Comparison of ENCODE assay signal across 13 cellular contexts in genomic region chrX:3295731-3296130, GRCh38. TPM values are rescaled to one million over a fixed set of nuclear protein-coding genes. Genes with fewer than 3 reads are reported as not detected.
A peak's percentile ranks its signal among the peaks of the same experiment; 100 is the strongest.
DNase-seq lines count a peak whose midpoint lies in the region; ATAC-seq and TF ChIP-seq lines count a peak whose summit lies in the region.
"Had no signal": no experiment of that assay in that cellular context is flagged by ENCODE, and none has a peak within 500 bp of the region (broad histone marks: within the 10 kb centered on the region; RNA-seq: fewer than 3 reads in every experiment).

No MANE protein-coding gene starts in this region.

- no peaks in the 10 kb centered on the region for H3K79me2 ChIP-seq in neural progenitor cell (ENCODE audit: low read depth)

- H3K27me3 ChIP-seq in neural progenitor cell, result no peaks in the 10 kb centered on the region

- no peaks in the 10 kb centered on the region for H3K4me1 ChIP-seq in neural progenitor cell
- H3K4me1 ChIP-seq: prostate gland had no signal

- no peak overlapping the region for H3K4me3 ChIP-seq in neural progenitor cell
- H3K4me3 ChIP-seq: prostate gland had no signal

- H3K4me3 Mint-ChIP-seq in activated CD4-positive, alpha-beta T cell treated with anti-CD3 and anti-CD28 coated beads for 36 hours, result no peak overlapping the region
- H3K4me3 Mint-ChIP-seq in neural progenitor cell, result no peak overlapping the region
- H3K4me3 Mint-ChIP-seq: stimulated activated memory B cell treated with anti-CD40 and anti-IgM and Interleukin-4, amounts not matched to agents 10 μg/mL and 1 μg/mL and 100 μg/mL, for 72 hours had no signal

- no peak for ATAC-seq in activated CD4-positive, alpha-beta T cell treated with anti-CD3 and anti-CD28 coated beads for 36 hours
- ATAC-seq: stimulated activated memory B cell treated with anti-CD40 and anti-IgM and Interleukin-4, amounts not matched to agents 10 μg/mL and 1 μg/mL and 100 μg/mL, for 72 hours had no signal

- H3K4me1 Mint-ChIP-seq in activated CD4-positive, alpha-beta T cell treated with anti-CD3 and anti-CD28 coated beads for 36 hours, result no peaks in the 10 kb centered on the region
- peaks cover 4% of the 10 kb centered on the region for H3K4me1 Mint-ChIP-seq in neural progenitor cell
- H3K4me1 Mint-ChIP-seq: stimulated activated memory B cell treated with anti-CD40 and anti-IgM and Interleukin-4, amounts not matched to agents 10 μg/mL and 1 μg/mL and 100 μg/mL, for 72 hours had no signal

- intact Hi-C loops in activated CD4-positive, alpha-beta T cell treated with anti-CD3 and anti-CD28 coated beads for 36 hours (cut with DNase I, micrococcal nuclease), result no loop called here

- peak; percentile 6 for DNase-seq in activated CD4-positive, alpha-beta T cell treated with anti-CD3 and anti-CD28 coated beads for 36 hours
- no peak for DNase-seq in activated CD4-positive, alpha-beta T cell treated with anti-CD3 and anti-CD28 coated beads for 4 hours
- DNase-seq in HT1080 (ENCODE audit: low read depth) (peak; percentile 47), astrocyte of the hippocampus (ENCODE audit: low read depth, low spot score) (peak; percentile 12), neural progenitor cell (ENCODE audit: low spot score) (peak; percentile 44), OCI-M2 (lab: John Stamatoyannopoulos, UW; ENCODE audit: unreplicated experiment) (no peak), inferior parietal cortex (ENCODE audit: extremely low spot score) (no peak), NCI-H226 (no peak)
- DNase-seq: activated CD4-positive, alpha-beta T cell treated with anti-CD3 and anti-CD28 coated beads for 1 hour; GF-D8; midbrain had no signal

- H3K36me3 ChIP-seq in neural progenitor cell, result no peaks in the 10 kb centered on the region
- H3K36me3 ChIP-seq: prostate gland had no signal

- no peaks in the 10 kb centered on the region for H4K20me1 ChIP-seq in neural progenitor cell (ENCODE audit: low read depth)

- no peaks in the 10 kb centered on the region for H3K9me3 Mint-ChIP-seq in activated CD4-positive, alpha-beta T cell treated with anti-CD3 and anti-CD28 coated beads for 36 hours (ENCODE audit: low read depth)
- peaks cover 6% of the 10 kb centered on the region for H3K9me3 Mint-ChIP-seq in neural progenitor cell

- no peak overlapping the region for H3K4me2 ChIP-seq in neural progenitor cell

- CTCF ChIA-PET in activated CD4-positive, alpha-beta T cell treated with anti-CD3 and anti-CD28 coated beads for 36 hours (lab: Charles Lee), result no interaction called here

- H3K27ac ChIP-seq in neural progenitor cell, result no peak overlapping the region
- H3K27ac ChIP-seq: prostate gland had no signal

- H2AFZ ChIP-seq in neural progenitor cell (replicated peaks), result no peak overlapping the region

- POLR2A ChIA-PET in activated CD4-positive, alpha-beta T cell treated with anti-CD3 and anti-CD28 coated beads for 36 hours (lab: Charles Lee), result no interaction called here

- no peak overlapping the region for H3K9ac ChIP-seq in neural progenitor cell

- no peaks in the 10 kb centered on the region for H3K36me3 Mint-ChIP-seq in activated CD4-positive, alpha-beta T cell treated with anti-CD3 and anti-CD28 coated beads for 36 hours (ENCODE audit: low read depth)
- H3K36me3 Mint-ChIP-seq in neural progenitor cell, result no peaks in the 10 kb centered on the region
- H3K36me3 Mint-ChIP-seq: stimulated activated memory B cell treated with anti-CD40 and anti-IgM and Interleukin-4, amounts not matched to agents 10 μg/mL and 1 μg/mL and 100 μg/mL, for 72 hours had no signal

- no peaks in the 10 kb centered on the region for H3F3A ChIP-seq in neural progenitor cell (ENCODE audit: low read depth)

- H3K27ac Mint-ChIP-seq in activated CD4-positive, alpha-beta T cell treated with anti-CD3 and anti-CD28 coated beads for 36 hours, result no peak overlapping the region
- H3K27ac Mint-ChIP-seq in neural progenitor cell, result no peak overlapping the region
- H3K27ac Mint-ChIP-seq: stimulated activated memory B cell treated with anti-CD40 and anti-IgM and Interleukin-4, amounts not matched to agents 10 μg/mL and 1 μg/mL and 100 μg/mL, for 72 hours had no signal

- H3K27me3 Mint-ChIP-seq in activated CD4-positive, alpha-beta T cell treated with anti-CD3 and anti-CD28 coated beads for 36 hours, result no peaks in the 10 kb centered on the region
- peaks cover 2% of the 10 kb centered on the region for H3K27me3 Mint-ChIP-seq in neural progenitor cell (ENCODE audit: insufficient read depth, low read depth)
- H3K27me3 Mint-ChIP-seq: stimulated activated memory B cell treated with anti-CD40 and anti-IgM and Interleukin-4, amounts not matched to agents 10 μg/mL and 1 μg/mL and 100 μg/mL, for 72 hours had no signal

- no peak for TF ChIP-seq CTCF in neural progenitor cell (IDR thresholded peaks at IDR 0.05)

- no peaks in the 10 kb centered on the region for H3K9me3 ChIP-seq in neural progenitor cell (ENCODE audit: low read depth)
- H3K9me3 ChIP-seq: prostate gland had no signal

RNA-seq across cellular contexts. Expression of gene MXRA5, which starts 50.7 kb away (rescaled TPM):
- total RNA-seq in activated CD4-positive, alpha-beta T cell treated with anti-CD3 and anti-CD28 coated beads for 36 hours, result not detected
- not detected in 2 replicates for total RNA-seq in HT1080 (2014; rRNA removed; shearing (Covaris generic))
- not detected in 2 replicates for polyA plus RNA-seq in HT1080 (2015; cell fraction: cytosol; rRNA removed)
- polyA plus RNA-seq in HT1080 (2015; cell fraction: nucleus; rRNA removed), result 0.05 TPM in 1 of 2 replicates, not detected in the other
- 0.37 and 0.50 TPM in 2 replicates for total RNA-seq in neural progenitor cell (ENCODE audit: low replicate concordance)

Comparison
In these comparisons a context has a peak if more than half of its experiments do, and no peak if none do; other contexts are left out.
1. DNase-seq: peak in activated CD4-positive, alpha-beta T cell treated with anti-CD3 and anti-CD28 coated beads for 36 hours (single experiment), HT1080 (single experiment), astrocyte of the hippocampus (single experiment) and neural progenitor cell (single experiment); none in activated CD4-positive, alpha-beta T cell treated with anti-CD3 and anti-CD28 coated beads for 4 hours (0 of 2), OCI-M2 (single experiment), inferior parietal cortex (single experiment) and NCI-H226 (single experiment).